In the genomic region with DNA sequence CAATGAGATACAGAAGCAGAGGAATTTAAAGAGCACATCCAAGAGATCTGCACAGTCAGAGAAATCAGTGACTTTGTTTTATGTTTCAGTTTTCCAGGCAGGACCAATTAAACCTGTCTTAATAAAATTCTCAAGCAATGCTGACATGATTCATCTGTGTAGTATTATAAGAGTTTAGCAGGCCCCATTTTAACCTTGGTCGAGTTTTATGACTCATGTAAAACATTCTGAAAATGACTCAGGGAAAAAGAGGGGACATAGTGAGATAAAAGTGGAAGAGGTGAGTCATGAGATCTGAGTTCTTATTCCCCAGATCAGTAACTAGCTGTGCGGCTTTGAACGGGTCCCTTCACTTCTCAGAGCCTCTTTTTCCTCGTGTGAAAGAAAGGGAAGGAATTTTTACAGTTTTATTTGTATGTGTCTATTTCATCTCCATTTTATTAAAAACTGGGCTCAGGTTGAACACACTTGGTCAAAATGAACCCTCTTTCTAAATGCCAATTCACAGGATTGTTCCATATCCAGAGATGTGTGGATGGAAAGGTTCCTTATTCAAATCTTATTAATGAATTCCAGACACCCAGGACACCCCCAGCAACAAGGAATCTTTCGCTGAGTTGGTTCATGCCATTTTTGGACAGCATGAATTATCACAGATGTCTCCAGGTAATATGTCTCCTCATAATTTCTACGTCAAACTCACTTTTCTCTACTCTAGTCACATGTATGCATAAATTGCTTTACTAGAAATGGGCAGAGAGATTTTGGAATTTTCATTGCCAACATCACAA, we compare ENCODE assay signal across 7 cellular contexts.
DNase-seq lines count a peak whose midpoint lies in the region; ATAC-seq and TF ChIP-seq lines count a peak whose summit lies in the region.

No MANE protein-coding gene starts in this region.

- H3K9me3 ChIP-seq in neural progenitor cell (ENCODE audit: low read depth), result no peaks in the 10 kb centered on the region

- no peaks in the 10 kb centered on the region for H4K20me1 ChIP-seq in neural progenitor cell (ENCODE audit: low read depth)

- H3K36me3 Mint-ChIP-seq in HFFc6 (ENCODE audit: low read depth) (no peaks in the 10 kb centered on the region), chondrocyte (ENCODE audit: low read depth) (peaks cover 1% of the 10 kb centered on the region), neural progenitor cell (no peaks in the 10 kb centered on the region)
- H3K36me3 Mint-ChIP-seq in natural killer cell treated with Interleukin-12 subunit alpha and Interleukin-12 subunit beta and Interleukin-15 and Interleukin-18, amount 100 ng/mL, for 72 hours, result peaks cover 5% of the 10 kb centered on the region

- H3K9ac ChIP-seq in neural progenitor cell, result no peak overlapping the region

- H3K4me1 Mint-ChIP-seq in HFFc6 (ENCODE audit: low read depth) (peaks cover 97% of the 10 kb centered on the region), chondrocyte (ENCODE audit: low read depth) (peaks cover 83% of the 10 kb centered on the region), neural progenitor cell (no peaks in the 10 kb centered on the region)
- peaks cover 64 to 84% of the 10 kb centered on the region in 2 donors for H3K4me1 Mint-ChIP-seq in natural killer cell treated with Interleukin-12 subunit alpha and Interleukin-12 subunit beta and Interleukin-15 and Interleukin-18, amount 100 ng/mL, for 72 hours (ENCODE audit: low read depth in 2 of 2)

- no peaks in the 10 kb centered on the region for H3K27me3 ChIP-seq in neural progenitor cell

- peak; percentile 99 for DNase-seq in HFFc6
- DNase-seq in NCI-H460 (ENCODE audit: extremely low read depth, low read depth), result peak; percentile 92
- DNase-seq in chondrocyte (ENCODE audit: low spot score), result no peak
- DNase-seq in natural killer cell treated with Interleukin-12 subunit alpha and Interleukin-12 subunit beta and Interleukin-15 and Interleukin-18, amount 100 ng/mL, for 72 hours (ENCODE audit: low spot score), result no peak
- no peak for DNase-seq in midbrain (lab: John Stamatoyannopoulos, UW)
- DNase-seq in neural progenitor cell (ENCODE audit: low spot score), result no peak

- H3K36me3 ChIP-seq in neural progenitor cell, result no peaks in the 10 kb centered on the region

- H3K4me1 ChIP-seq in neural progenitor cell, result peaks cover 14% of the 10 kb centered on the region

- peaks cover 4% of the 10 kb centered on the region for H3F3A ChIP-seq in neural progenitor cell (ENCODE audit: low read depth)

- H3K4me3 ChIP-seq in neural progenitor cell, result no peak overlapping the region

- H2AFZ ChIP-seq in neural progenitor cell (replicated peaks), result no peak overlapping the region

- peak; percentile 94 for ATAC-seq in GM18511 (IDR thresholded peaks at IDR 0.05; ENCODE audit: unreplicated experiment)
- peak; percentile 88 to 94 for ATAC-seq in natural killer cell treated with Interleukin-12 subunit alpha and Interleukin-12 subunit beta and Interleukin-15 and Interleukin-18, amount 100 ng/mL, for 72 hours

- no peaks in the 10 kb centered on the region for H3K79me2 ChIP-seq in neural progenitor cell (ENCODE audit: low read depth)

- no peak for TF ChIP-seq CTCF in HFFc6 (IDR thresholded peaks at IDR 0.05)
- TF ChIP-seq CTCF in chondrocyte (IDR thresholded peaks at IDR 0.05), result no peak
- TF ChIP-seq CTCF in neural progenitor cell (IDR thresholded peaks at IDR 0.05), result no peak

- H3K27ac Mint-ChIP-seq in HFFc6 (peak overlapping the region; percentile 90), chondrocyte (ENCODE audit: unreplicated experiment) (peak overlapping the region; percentile 93), neural progenitor cell (no peak overlapping the region)
- H3K27ac Mint-ChIP-seq in natural killer cell treated with Interleukin-12 subunit alpha and Interleukin-12 subunit beta and Interleukin-15 and Interleukin-18, amount 100 ng/mL, for 72 hours, result peak overlapping the region; percentile 82 to 94

- H3K4me2 ChIP-seq in neural progenitor cell, result no peak overlapping the region

- H3K27ac ChIP-seq in neural progenitor cell, result no peak overlapping the region

- H3K4me3 Mint-ChIP-seq in HFFc6 (peak overlapping the region; percentile 76), chondrocyte (ENCODE audit: unreplicated experiment) (peak overlapping the region; percentile 34), neural progenitor cell (no peak overlapping the region)
- peak overlapping the region; percentile 63 for H3K4me3 Mint-ChIP-seq in natural killer cell treated with Interleukin-12 subunit alpha and Interleukin-12 subunit beta and Interleukin-15 and Interleukin-18, amount 100 ng/mL, for 72 hours

- H3K9me3 Mint-ChIP-seq in HFFc6 (no peaks in the 10 kb centered on the region), chondrocyte (ENCODE audit: low read depth) (peaks cover 5% of the 10 kb centered on the region), neural progenitor cell (no peaks in the 10 kb centered on the region)
- H3K9me3 Mint-ChIP-seq in natural killer cell treated with Interleukin-12 subunit alpha and Interleukin-12 subunit beta and Interleukin-15 and Interleukin-18, amount 100 ng/mL, for 72 hours, result peaks cover 6% of the 10 kb centered on the region

- H3K27me3 Mint-ChIP-seq in HFFc6 (ENCODE audit: insufficient read depth) (no peaks in the 10 kb centered on the region), chondrocyte (ENCODE audit: low read depth) (no peaks in the 10 kb centered on the region), neural progenitor cell (ENCODE audit: insufficient read depth, low read depth) (no peaks in the 10 kb centered on the region)
- H3K27me3 Mint-ChIP-seq in natural killer cell treated with Interleukin-12 subunit alpha and Interleukin-12 subunit beta and Interleukin-15 and Interleukin-18, amount 100 ng/mL, for 72 hours, result no peaks in the 10 kb centered on the region

Comparison
In these comparisons a context has a peak if more than half of its experiments do, and no peak if none do; other contexts are left out.
1. DNase-seq: peak in HFFc6 (single experiment) and NCI-H460 (single experiment); none in chondrocyte (single experiment), natural killer cell treated with Interleukin-12 subunit alpha and Interleukin-12 subunit beta and Interleukin-15 and Interleukin-18, amount 100 ng/mL, for 72 hours (single experiment), midbrain (single experiment) and neural progenitor cell (single experiment).